In genomic region chrX:66200855-66201795, GRCh38 we compare ENCODE assay signal across 8 cellular contexts. TPM values are rescaled to one million over a fixed set of nuclear protein-coding genes. Genes with fewer than 3 reads are reported as not detected.
DNase-seq lines count a peak whose midpoint lies in the region; FAIRE-seq and TF ChIP-seq lines count a peak whose summit lies in the region.

No MANE protein-coding gene starts in this region.

- intact Hi-C loops in lower leg skin (cut with DNase I; ENCODE audit: low total_unique reads) = no loop called here

- no peak overlapping the region for H3K4me3 ChIP-seq in lower leg skin (ENCODE audit: low read depth, poor library complexity, severe bottlenecking)

- TF ChIP-seq CTCF in lower leg skin (IDR thresholded peaks at IDR 0.05) = no peak

- TF ChIP-seq POLR2A in lower leg skin (IDR thresholded peaks at IDR 0.05) = no peak

- WGBS in lower leg skin, 2 donors = 38 to 47% methylated on average over 5 of the region's 5 CpGs

- DNase-seq in AG08395 (ENCODE audit: low spot score) (peak; percentile 25), GM18507 (ENCODE audit: extremely low spot score, insufficient read length, low read depth) (no peak), RKO (ENCODE audit: low spot score) (peak; percentile 32), hepatic stellate cell (ENCODE audit: low spot score) (peak; percentile 6), NCI-H1930 (lab: John Stamatoyannopoulos, UW) (no peak), NCI-H2227 (lab: John Stamatoyannopoulos, UW; ENCODE audit: unreplicated experiment) (no peak), urothelium cell line (ENCODE audit: low spot score) (no peak), lower leg skin (ENCODE audit: low spot score in 2 of 2) (no peak)

- peak; percentile 53 for FAIRE-seq in GM18507 (lab: Jason Lieb, UNC)
- FAIRE-seq in urothelium cell line (lab: Jason Lieb, UNC) = no peak

RNA-seq across cellular contexts. Expression of gene HEPH, which starts 37.1 kb away (rescaled TPM):
- 10 to 100 TPM in 1 of 4 donors, 1 to 10 TPM in 3; 1.5 to 19.6 (median 8.6) TPM for total RNA-seq in lower leg skin

Comparison
In these comparisons a context has a peak if more than half of its experiments do, and no peak if none do; other contexts are left out.
1. DNase-seq: peak in AG08395 (single experiment), RKO (single experiment) and hepatic stellate cell (single experiment); none in GM18507 (single experiment), NCI-H1930 (0 of 2), NCI-H2227 (single experiment), urothelium cell line (single experiment) and lower leg skin (0 of 2).